Comparison of ENCODE assay signal across 8 cellular contexts in the genomic region with DNA sequence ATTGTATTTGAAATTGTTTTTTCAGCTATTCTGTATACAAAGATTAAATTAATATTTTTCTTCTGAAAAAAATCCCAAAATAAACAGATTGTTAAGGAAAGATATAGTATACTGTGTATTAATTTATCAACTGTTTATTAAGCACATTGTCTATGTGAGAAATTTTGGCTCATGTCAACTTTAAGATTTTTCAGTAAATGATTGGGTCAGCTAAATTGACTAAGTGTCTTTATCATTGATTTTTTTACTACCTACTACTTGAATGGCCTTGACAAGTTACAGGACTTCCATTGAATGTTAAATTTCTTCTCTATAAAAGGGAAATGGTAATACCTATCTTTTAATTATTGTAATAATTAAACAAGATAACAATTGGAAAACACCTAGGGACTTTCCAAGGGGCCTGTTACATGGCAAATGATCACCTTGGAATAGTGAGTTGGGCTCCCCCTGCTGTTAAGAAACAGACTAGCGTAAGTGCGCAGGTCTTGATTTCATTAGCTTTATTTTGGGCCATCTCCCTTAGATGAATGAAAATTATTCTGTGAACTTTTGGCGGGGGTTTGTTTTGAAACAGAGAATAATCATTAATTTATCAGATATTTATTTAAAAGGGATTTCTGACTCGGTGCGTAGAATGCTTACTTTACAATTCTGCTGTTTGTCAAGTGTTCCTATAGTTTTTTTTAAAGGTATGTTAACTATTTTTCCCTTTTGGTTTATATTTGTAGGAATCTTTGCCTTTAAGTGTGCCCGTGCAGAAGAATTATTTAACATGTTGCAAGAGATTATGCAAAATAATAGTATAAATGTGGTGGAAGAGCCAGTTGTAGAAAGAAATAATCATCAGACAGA. TPM values are rescaled to one million over a fixed set of nuclear protein-coding genes. Genes with fewer than 3 reads are reported as not detected.
DNase-seq lines count a peak whose midpoint lies in the region; ATAC-seq, FAIRE-seq and TF ChIP-seq lines count a peak whose summit lies in the region.

No MANE protein-coding gene starts in this region.

- ATAC-seq in HG02981 (IDR thresholded peaks at IDR 0.05; ENCODE audit: unreplicated experiment): peak; percentile 81
- peak; percentile 74 for ATAC-seq in stimulated activated naive CD8-positive, alpha-beta T cell treated with anti-CD3 and anti-CD28 coated beads, Interleukin-15, amount 100 ng/mL, for 72 hours

- peaks cover 6% of the 10 kb centered on the region for H3K4me1 Mint-ChIP-seq in stimulated activated naive CD8-positive, alpha-beta T cell treated with anti-CD3 and anti-CD28 coated beads, Interleukin-15, amount 100 ng/mL, for 72 hours

- H3K4me3 Mint-ChIP-seq in stimulated activated naive CD8-positive, alpha-beta T cell treated with anti-CD3 and anti-CD28 coated beads, Interleukin-15, amount 100 ng/mL, for 72 hours: no peak overlapping the region

- no peaks in the 10 kb centered on the region for H3K9me3 Mint-ChIP-seq in stimulated activated naive CD8-positive, alpha-beta T cell treated with anti-CD3 and anti-CD28 coated beads, Interleukin-15, amount 100 ng/mL, for 72 hours

- H3K27me3 Mint-ChIP-seq in stimulated activated naive CD8-positive, alpha-beta T cell treated with anti-CD3 and anti-CD28 coated beads, Interleukin-15, amount 100 ng/mL, for 72 hours: no peaks in the 10 kb centered on the region

- DNase-seq in GM12891 (ENCODE audit: insufficient read length, low spot score) (no peak), NCI-H345 (lab: John Stamatoyannopoulos, UW) (peak; percentile 65), mucosa of gallbladder (ENCODE audit: low spot score) (peak; percentile 56)
- peak; percentile 45 to 62 for DNase-seq in activated CD4-positive, alpha-beta T cell treated with anti-CD3 and anti-CD28 coated beads, Interleukin-2, amount 50 U/mL, for 48 hours
- DNase-seq in stimulated activated naive CD8-positive, alpha-beta T cell treated with anti-CD3 and anti-CD28 coated beads, Interleukin-15, amount 100 ng/mL, for 72 hours: peak; percentile 27 to 54

- no peak for TF ChIP-seq POLR2A in GM12891 (IDR thresholded peaks at IDR 0.05; ENCODE audit: low read depth, low read length)

- no peak overlapping the region for H3K27ac Mint-ChIP-seq in stimulated activated naive CD8-positive, alpha-beta T cell treated with anti-CD3 and anti-CD28 coated beads, Interleukin-15, amount 100 ng/mL, for 72 hours

- FAIRE-seq in A204.1 (lab: Jason Lieb, UNC): peak; percentile 91
- peak; percentile 81 for FAIRE-seq in GM12891 (lab: Jason Lieb, UNC)
- FAIRE-seq in endometrium (lab: Jason Lieb, UNC): peak; percentile 80

TF ChIP-seq in GM12891, 5 proteins besides CTCF, POLR2A, EP300 and RAD21:
- no peak for TF ChIP-seq PAX5 (IDR thresholded peaks at IDR 0.05; ENCODE audit: insufficient read depth, low read length, severe bottlenecking)
- TF ChIP-seq POLR2AphosphoS5 (IDR thresholded peaks at IDR 0.05; ENCODE audit: low read depth, low read length): no peak
- no peak for TF ChIP-seq SPI1 (IDR thresholded peaks at IDR 0.05; ENCODE audit: low read depth, low read length)
- no peak for TF ChIP-seq POU2F2 (IDR thresholded peaks at IDR 0.05; ENCODE audit: low read depth, low read length)
- no peak for TF ChIP-seq TAF1 (IDR thresholded peaks at IDR 0.05; ENCODE audit: low read depth, low read length)

RNA-seq across cellular contexts. Expression of a gene that starts 14.5 kb away (rescaled TPM):
- 193 TPM for polyA plus RNA-seq in GM12891 (2012; ENCODE audit: low read depth, missing spikeins)
- 86.5 TPM for total RNA-seq in mucosa of gallbladder

RNA-seq across cellular contexts. Expression of a gene that starts 39.9 kb away (rescaled TPM):
- not detected for polyA plus RNA-seq in GM12891 (2012; ENCODE audit: low read depth, missing spikeins)
- not detected for total RNA-seq in mucosa of gallbladder
